In the genomic region with DNA sequence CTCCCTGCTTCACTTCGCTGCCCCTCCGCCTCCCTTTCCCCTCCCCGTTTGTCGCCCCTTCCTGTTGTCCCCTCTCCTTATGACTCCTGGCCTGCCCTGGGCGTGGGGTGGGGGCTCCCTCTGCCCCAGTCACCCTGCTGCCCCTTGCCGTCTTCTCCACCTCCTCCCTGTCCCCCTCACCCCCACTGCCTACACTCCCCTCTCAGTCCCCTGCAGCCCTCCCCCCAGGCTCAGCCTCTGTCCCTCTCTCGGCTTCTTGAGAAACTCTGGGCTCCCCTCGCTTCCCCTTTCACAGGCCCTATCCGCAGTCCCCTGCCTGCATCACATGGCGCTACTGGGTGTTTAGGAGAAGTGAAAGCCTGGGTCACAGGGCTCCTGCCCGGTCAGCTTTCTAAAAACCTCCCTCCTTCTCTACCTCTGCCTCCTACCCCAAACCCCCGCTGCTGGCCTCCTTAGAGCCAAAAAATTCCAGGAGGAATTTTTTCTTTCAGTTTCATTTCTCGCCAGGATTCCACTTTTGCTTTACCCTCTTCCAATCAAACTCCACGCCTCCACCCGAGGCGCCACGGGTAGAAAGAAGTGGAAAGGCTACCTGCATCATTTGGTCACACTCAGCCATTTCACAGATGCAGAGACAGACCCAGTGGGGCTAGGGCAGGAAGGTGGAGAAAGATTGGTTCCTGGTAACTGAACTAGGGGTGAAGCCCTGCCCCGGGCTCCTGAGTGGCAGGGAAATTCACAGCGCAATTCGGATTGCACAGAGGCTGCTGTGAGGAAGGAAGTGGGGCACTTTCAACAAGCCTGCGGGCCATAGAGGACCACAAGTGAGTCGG, we compare ENCODE assay signal across 8 cellular contexts. TPM values are rescaled to one million over a fixed set of nuclear protein-coding genes. Genes with fewer than 3 reads are reported as not detected.
DNase-seq lines count a peak whose midpoint lies in the region; ATAC-seq lines count a peak whose summit lies in the region.

A gene (minus strand): TSS at position 268 of the 833 bp plus-strand sequence. CDS start 625 bp downstream, outside the sequence.

- peak; percentile 64 for ATAC-seq in GM18870 (IDR thresholded peaks at IDR 0.05; ENCODE audit: unreplicated experiment)
- ATAC-seq in HG03060 (IDR thresholded peaks at IDR 0.05; ENCODE audit: low read depth, unreplicated experiment) = peak; percentile 42

- peak within 1 kb of the TSS; percentile 84 for H3K27ac ChIP-seq in substantia nigra (ENCODE audit: low read depth, low read length, poor library complexity, severe bottlenecking)

- in situ Hi-C loops in ACHN (cut with HindIII; ENCODE audit: low pct_ligation_motif_present, low pct_unique_long_range_greater_than_20kb, low sequenced_read_pairs) = no loop called here

- DNase-seq in ACHN = peak; percentile 50
- peak; percentile 94 for DNase-seq in SKM-1 treated with dmso at 0.1 percent for 144 hours (lab: John Stamatoyannopoulos, UW; ENCODE audit: unreplicated experiment)
- DNase-seq in dermis blood vessel endothelial cell = peak; percentile 44
- DNase-seq in lung microvascular endothelial cell (ENCODE audit: low read depth in 2 of 2) = peak; percentile 40 to 50
- DNase-seq in substantia nigra (lab: John Stamatoyannopoulos, UW) = peak in 27 of 49 donors; percentile 21 to 77 (median 49)
- no peak for DNase-seq in T1000 (lab: John Stamatoyannopoulos, UW)

RNA-seq across cellular contexts. Expression of the gene that starts here (rescaled TPM):
- 8.7 and 9.0 TPM in 2 replicates for total RNA-seq in dermis blood vessel endothelial cell
- total RNA-seq in lung microvascular endothelial cell = 4.6 and 6.0 TPM in 2 replicates
